In the genomic region with DNA sequence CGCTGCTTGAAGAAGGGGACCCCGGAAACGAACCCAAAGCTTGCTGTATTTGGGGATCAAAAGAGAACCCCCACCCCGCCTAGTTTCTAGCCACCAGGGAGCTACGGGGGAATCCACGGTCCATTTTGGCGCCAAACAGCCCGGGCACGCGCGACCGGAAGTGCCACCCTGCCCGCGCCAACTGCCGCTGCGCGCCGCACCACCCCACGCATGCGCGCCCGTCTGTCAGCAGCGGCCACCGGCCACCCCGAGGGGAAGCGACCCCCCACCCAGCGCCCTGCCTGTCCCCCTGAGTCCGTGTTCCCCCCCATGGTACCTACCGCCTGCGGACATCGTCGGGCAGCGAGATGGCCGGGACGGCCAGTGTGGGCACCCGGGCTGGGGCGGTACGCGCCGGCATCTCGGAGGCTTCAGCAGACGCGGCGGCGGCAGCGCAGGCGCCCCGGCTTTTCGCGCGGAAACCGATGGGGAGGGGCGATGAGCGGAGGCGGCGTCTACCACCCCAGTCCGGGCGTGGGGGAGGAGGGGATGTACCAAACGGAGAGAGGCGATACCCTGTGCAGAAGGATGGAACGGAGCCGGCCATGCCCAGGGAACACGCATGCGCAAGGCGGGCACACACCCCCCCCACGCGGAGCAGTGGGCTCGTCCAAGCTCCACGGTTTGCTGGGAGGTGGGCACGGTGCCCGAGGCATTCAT, we compare ENCODE assay signal across 8 cellular contexts. TPM values are rescaled to one million over a fixed set of nuclear protein-coding genes. Genes with fewer than 3 reads are reported as not detected.
A peak's percentile ranks its signal among the peaks of the same experiment; 100 is the strongest.
DNase-seq lines count a peak whose midpoint lies in the region; ATAC-seq and TF ChIP-seq lines count a peak whose summit lies in the region.

TSS of gene DNMT1 (minus strand) at position 454 of the 699 bp plus-strand sequence. CDS start at position 400, 54 bp downstream.

- intact Hi-C loops in activated CD4-positive, alpha-beta T cell treated with anti-CD3 and anti-CD28 coated beads for 36 hours (cut with DNase I, micrococcal nuclease) = loop anchor here (1.0 to 5.0 kb wide), 14 partner anchors 36 to 768 kb away; partner anchors contain the start of genes S1PR2 (in 2 of the 2), CDC37 (in 1 of the 2), CDKN2D (in 1 of the 2) and EIF3G (in 1 of the 2)

- TF ChIP-seq CTCF in chondrocyte (IDR thresholded peaks at IDR 0.05) = no peak

- no peaks in the 10 kb centered on the region for H3K27me3 Mint-ChIP-seq in activated CD4-positive, alpha-beta T cell treated with anti-CD3 and anti-CD28 coated beads for 36 hours
- no peaks in the 10 kb centered on the region for H3K27me3 Mint-ChIP-seq in chondrocyte (ENCODE audit: low read depth)

- H3K9me3 Mint-ChIP-seq in activated CD4-positive, alpha-beta T cell treated with anti-CD3 and anti-CD28 coated beads for 36 hours (ENCODE audit: low read depth) = no peaks in the 10 kb centered on the region
- no peaks in the 10 kb centered on the region for H3K9me3 Mint-ChIP-seq in chondrocyte (ENCODE audit: low read depth)

- peaks cover 49% of the 10 kb centered on the region for H3K4me1 Mint-ChIP-seq in activated CD4-positive, alpha-beta T cell treated with anti-CD3 and anti-CD28 coated beads for 36 hours
- peaks cover 19% of the 10 kb centered on the region for H3K4me1 Mint-ChIP-seq in chondrocyte (ENCODE audit: low read depth)

- H3K27ac Mint-ChIP-seq in activated CD4-positive, alpha-beta T cell treated with anti-CD3 and anti-CD28 coated beads for 36 hours = peak within 1 kb of the TSS; percentile 97
- H3K27ac Mint-ChIP-seq in chondrocyte (ENCODE audit: unreplicated experiment) = peak within 1 kb of the TSS; percentile 90

- DNase-seq in AG20443 (ENCODE audit: low spot score) (peak; percentile 100), NCI-H524 (lab: John Stamatoyannopoulos, UW) (peak; percentile 97 to 98), chondrocyte (ENCODE audit: low spot score) (peak; percentile 99), kidney glomerular epithelial cell (lab: John Stamatoyannopoulos, UW) (peak; percentile 91)
- DNase-seq in activated CD4-positive, alpha-beta T cell treated with anti-CD3 and anti-CD28 coated beads for 36 hours = peak; percentile 99
- DNase-seq in stimulated activated CD4-positive, alpha-beta T cell treated with anti-CD3 and anti-CD28 coated beads, Interleukin-15, amount 100 ng/mL, for 48 hours (ENCODE audit: low read depth in 2 of 2) = peak; percentile 98 to 99

- ATAC-seq in GM19043 (IDR thresholded peaks at IDR 0.05; ENCODE audit: low read depth, unreplicated experiment) = peak; percentile 89
- peak; percentile 83 for ATAC-seq in HG03432 (IDR thresholded peaks at IDR 0.05; ENCODE audit: unreplicated experiment)
- ATAC-seq in activated CD4-positive, alpha-beta T cell treated with anti-CD3 and anti-CD28 coated beads for 36 hours = peak; percentile 94

- POLR2A ChIA-PET in activated CD4-positive, alpha-beta T cell treated with anti-CD3 and anti-CD28 coated beads for 36 hours (lab: Charles Lee) = interaction anchor here (0.5 to 1.8 kb wide), 8 partner anchors 10 to 214 kb away, joined by 3 to 8 read pairs (median 3); partner anchors contain the start of genes MRPL4 and PPAN

- peak within 1 kb of the TSS; percentile 89 for H3K4me3 Mint-ChIP-seq in activated CD4-positive, alpha-beta T cell treated with anti-CD3 and anti-CD28 coated beads for 36 hours
- peak within 1 kb of the TSS; percentile 83 for H3K4me3 Mint-ChIP-seq in chondrocyte (ENCODE audit: unreplicated experiment)

- CTCF ChIA-PET in activated CD4-positive, alpha-beta T cell treated with anti-CD3 and anti-CD28 coated beads for 36 hours (lab: Charles Lee) = interaction anchor here (0.6 to 1.7 kb wide), 7 partner anchors 12 to 1680 kb away, joined by 3 to 9 read pairs (median 4); no protein-coding TSS in a partner anchor

- peaks cover 34% of the 10 kb centered on the region for H3K36me3 Mint-ChIP-seq in activated CD4-positive, alpha-beta T cell treated with anti-CD3 and anti-CD28 coated beads for 36 hours (ENCODE audit: low read depth)
- H3K36me3 Mint-ChIP-seq in chondrocyte (ENCODE audit: low read depth) = no peaks in the 10 kb centered on the region

RNA-seq across cellular contexts. Expression of gene DNMT1, which starts in this region (rescaled TPM):
- 100 to 1,000 TPM; 374 to 385 TPM for total RNA-seq in activated CD4-positive, alpha-beta T cell treated with anti-CD3 and anti-CD28 coated beads for 36 hours
- 46.1 to 90.2 TPM (median 47.8 TPM) in 3 replicates for total RNA-seq in chondrocyte

Comparison
In these comparisons a context has a peak if more than half of its experiments do, and no peak if none do; other contexts are left out.
1. Peak in every context shown above with its lines: DNase-seq and ATAC-seq.